13 cellular contexts compared by ENCODE assay signal in the genomic region with DNA sequence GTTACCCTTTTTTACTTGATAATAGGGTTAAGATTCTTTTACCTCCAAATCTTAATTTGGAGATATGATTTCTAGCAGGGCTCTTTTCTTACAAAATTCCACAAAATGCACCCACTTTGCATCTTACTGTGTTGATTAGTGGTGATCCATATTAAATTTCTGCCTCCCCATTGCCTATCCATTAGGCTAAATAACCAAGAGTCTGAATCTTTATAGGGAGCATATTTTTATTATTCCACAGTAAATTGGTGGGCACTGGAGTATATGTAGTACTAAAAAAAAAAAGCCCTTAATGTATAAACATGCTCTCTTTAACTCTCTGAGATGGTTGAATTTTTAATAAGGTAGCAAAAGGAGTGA. TPM values are rescaled to one million over a fixed set of nuclear protein-coding genes. Genes with fewer than 3 reads are reported as not detected.
DNase-seq lines count a peak whose midpoint lies in the region; ATAC-seq and TF ChIP-seq lines count a peak whose summit lies in the region.
"Had no signal": no experiment of that assay in that cellular context is flagged by ENCODE, and none has a peak within 500 bp of the region (broad histone marks: within the 10 kb centered on the region; RNA-seq: fewer than 3 reads in every experiment).

No MANE protein-coding gene starts in this region.

- peak overlapping the region; percentile 40; the same call in 1 of the 2 replicates for H2AFZ ChIP-seq in GM23338
- H2AFZ ChIP-seq in smooth muscle cell (ENCODE audit: low read depth), result no peak overlapping the region

- TF ChIP-seq CTCF in GM23338 (conservative IDR thresholded peaks at IDR 0.05; ENCODE audit: low read depth in 2 of 2) (no peak), WI38 (IDR thresholded peaks at IDR 0.05; ENCODE audit: low read depth, low read length) (no peak), gastroesophageal sphincter (IDR thresholded peaks at IDR 0.05) (no peak), smooth muscle cell (IDR thresholded peaks at IDR 0.05; ENCODE audit: borderline replicate concordance, insufficient read depth, poor library complexity, severe bottlenecking) (no peak)

- H3F3A ChIP-seq in GM23338 (replicated peaks; ENCODE audit: low read depth) (no peaks in the 10 kb centered on the region), smooth muscle cell (ENCODE audit: low read depth) (peaks cover 12% of the 10 kb centered on the region)

- H3K79me2 ChIP-seq in GM23338 (replicated peaks; ENCODE audit: insufficient read depth) (no peaks in the 10 kb centered on the region), smooth muscle cell (ENCODE audit: low read depth) (peaks cover 3% of the 10 kb centered on the region)

- no peaks in the 10 kb centered on the region; the same call in 2 of the 3 replicates for H3K9me3 Mint-ChIP-seq in GM23338

- DNase-seq in GM23338 (ENCODE audit: low spot score) (no peak), smooth muscle cell (lab: John Stamatoyannopoulos, UW; ENCODE audit: unreplicated experiment) (no peak), T-helper 17 cell (no peak)
- no peak for DNase-seq in activated CD4-positive, alpha-beta T cell treated with anti-CD3 and anti-CD28 coated beads for 4 hours
- DNase-seq: activated T-cell treated with anti-CD3 and anti-CD28 coated beads for 4 hours; anterior cingulate cortex; effector memory CD4-positive, alpha-beta T cell; NCI-H2171 treated with DMSO at 0.1 percent for 48 hours; Peyer's patch had no signal

- H3K4me2 ChIP-seq in GM23338 (no peak overlapping the region), smooth muscle cell (peak overlapping the region; percentile 84)

- H3K4me1 ChIP-seq in GM23338 (ENCODE audit: insufficient read depth) (no peaks in the 10 kb centered on the region), gastroesophageal sphincter (no peaks in the 10 kb centered on the region), smooth muscle cell (ENCODE audit: low read depth) (peaks cover 17% of the 10 kb centered on the region)
- H3K4me1 ChIP-seq: Peyer's patch had no signal

- no peaks in the 10 kb centered on the region for H4K20me1 ChIP-seq in GM23338 (replicated peaks; ENCODE audit: insufficient read depth)
- no peaks in the 10 kb centered on the region for H4K20me1 ChIP-seq in smooth muscle cell (ENCODE audit: low read depth)

- H3K27me3 ChIP-seq in GM23338 (ENCODE audit: insufficient read depth) (no peaks in the 10 kb centered on the region), gastroesophageal sphincter (no peaks in the 10 kb centered on the region), smooth muscle cell (ENCODE audit: low read depth) (no peaks in the 10 kb centered on the region)
- H3K27me3 ChIP-seq: Peyer's patch had no signal

- ATAC-seq in GM23338 (no peak), gastroesophageal sphincter (no peak), HG03196 (IDR thresholded peaks at IDR 0.05; ENCODE audit: unreplicated experiment) (no peak), T-helper 17 cell (no peak), GM19397 (IDR thresholded peaks at IDR 0.05; ENCODE audit: unreplicated experiment) (no peak)

- H3K4me3 Mint-ChIP-seq in GM23338 (no peak overlapping the region), T-helper 17 cell (no peak overlapping the region)

- TF ChIP-seq EP300 in gastroesophageal sphincter (IDR thresholded peaks at IDR 0.05), result no peak

- H3K9me3 ChIP-seq in gastroesophageal sphincter, result no peaks in the 10 kb centered on the region
- no peaks in the 10 kb centered on the region for H3K9me3 ChIP-seq in smooth muscle cell (replicated peaks; ENCODE audit: low read depth)
- H3K9me3 ChIP-seq in T-helper 17 cell (ENCODE audit: control insufficient read depth, low read length, poor library complexity, severe bottlenecking), result no peaks in the 10 kb centered on the region
- H3K9me3 ChIP-seq: Peyer's patch had no signal

- no peaks in the 10 kb centered on the region for H3K36me3 ChIP-seq in GM23338 (ENCODE audit: insufficient read depth)
- H3K36me3 ChIP-seq in gastroesophageal sphincter, result no peaks in the 10 kb centered on the region
- H3K36me3 ChIP-seq in smooth muscle cell (ENCODE audit: low read depth), result no peaks in the 10 kb centered on the region
- H3K36me3 ChIP-seq: Peyer's patch had no signal

- no peak for TF ChIP-seq POLR2A in gastroesophageal sphincter (IDR thresholded peaks at IDR 0.05)

- no peak overlapping the region for H3K27ac Mint-ChIP-seq in GM23338
- H3K27ac Mint-ChIP-seq in T-helper 17 cell, result no peak overlapping the region

- peaks cover 8% of the 10 kb centered on the region; the same call in 1 of the 2 replicates for H3K9me2 ChIP-seq in GM23338 (ENCODE audit: insufficient read depth)

- peak overlapping the region; percentile 71 for H3K9ac ChIP-seq in smooth muscle cell (ENCODE audit: low read depth)

- H3K36me3 Mint-ChIP-seq in GM23338 (ENCODE audit: low read depth) (no peaks in the 10 kb centered on the region), T-helper 17 cell (ENCODE audit: low read depth) (no peaks in the 10 kb centered on the region)

- H3K4me3 ChIP-seq in GM23338 (no peak overlapping the region), WI38 (ENCODE audit: low read depth, low read length) (peak overlapping the region; percentile 51), gastroesophageal sphincter (peak overlapping the region in 1 of 2 donors; percentile 16), smooth muscle cell (peak overlapping the region; percentile 36)
- H3K4me3 ChIP-seq: Peyer's patch had no signal

- H3K27me3 Mint-ChIP-seq in GM23338 (ENCODE audit: insufficient read depth, low read depth, poor library complexity) (no peaks in the 10 kb centered on the region), T-helper 17 cell (peaks cover 33% of the 10 kb centered on the region)

- H3K4me1 Mint-ChIP-seq in GM23338 (peaks cover 8% of the 10 kb centered on the region; the same call in 2 of the 3 replicates), T-helper 17 cell (peaks cover 9% of the 10 kb centered on the region)

- H3K27ac ChIP-seq in GM23338 (ENCODE audit: low read depth) (no peak overlapping the region), gastroesophageal sphincter (peak overlapping the region in 3 of 4 donors; percentile 14 to 61 (median 60)), smooth muscle cell (ENCODE audit: low read depth) (peak overlapping the region; percentile 86)

TF ChIP-seq in GM23338, 12 proteins besides CTCF, POLR2A, EP300 and RAD21 (continues in another document):
- TF ChIP-seq EZH2 (IDR thresholded peaks at IDR 0.05; ENCODE audit: low read depth, unreplicated experiment), result no peak
- no peak for TF ChIP-seq ZNF114 (CRISPR knock-in tag; IDR thresholded peaks at IDR 0.05)
- TF ChIP-seq CREB1 (CRISPR knock-in tag; IDR thresholded peaks at IDR 0.05; ENCODE audit: low read depth), result no peak
- TF ChIP-seq ETS1 (IDR thresholded peaks at IDR 0.05), result no peak

RNA-seq across cellular contexts. Expression of gene TXNDC2, which starts 8.1 kb away (rescaled TPM):
- total RNA-seq in GM23338 (2014; rRNA removed; shearing (Covaris generic)), result not detected in 2 replicates
- 0.16 TPM in 1 of 2 replicates, not detected in the other for polyA plus RNA-seq in GM23338 (2016; fragmentation: Nextera tagmentation; extraction: Ambion mirVana)
- under 1 TPM in 2 of 4 donors, not detected in 2; 0.62 to 0.96 TPM for total RNA-seq in gastroesophageal sphincter
- 0.58 and 0.94 TPM in 2 replicates for total RNA-seq in smooth muscle cell
- 1.1 TPM in 1 of 2 replicates, not detected in the other for polyA plus RNA-seq in smooth muscle cell
- total RNA-seq in T-helper 17 cell, result not detected
- total RNA-seq: Peyer's patch had no signal

RNA-seq across cellular contexts. Expression of gene VAPA, which starts 36.2 kb away (rescaled TPM):
- 166 and 178 TPM in 2 replicates for total RNA-seq in GM23338 (2014; rRNA removed; shearing (Covaris generic))
- polyA plus RNA-seq in GM23338 (2016; fragmentation: Nextera tagmentation; extraction: Ambion mirVana) (158 and 162 TPM in 2 replicates), smooth muscle cell (315 and 334 TPM in 2 replicates)
- total RNA-seq in gastroesophageal sphincter (100 to 1,000 TPM; 276 to 386 (median 317) TPM), smooth muscle cell (350 and 386 TPM in 2 replicates), T-helper 17 cell (100 to 1,000 TPM; 149 to 161 TPM)
